In the genomic region with DNA sequence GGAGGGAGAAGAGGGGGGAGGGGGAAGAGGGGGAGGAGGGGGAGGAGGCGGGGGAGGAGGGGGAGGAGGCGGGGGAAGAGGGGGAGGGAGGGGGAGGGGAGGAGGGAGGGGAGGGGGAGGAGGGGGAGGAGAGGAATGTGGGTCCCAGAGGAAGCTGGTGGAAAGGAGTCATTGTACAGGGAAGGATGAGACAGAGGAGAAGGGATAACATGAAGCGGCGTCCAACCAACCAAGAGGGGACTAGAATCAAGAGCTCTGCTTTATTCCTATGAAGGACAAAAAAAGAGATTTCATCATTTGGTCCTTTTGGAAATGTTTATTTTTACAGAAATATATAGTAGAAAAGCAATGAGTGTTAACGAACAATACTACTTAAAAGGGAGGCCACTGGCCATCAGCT, we compare ENCODE assay signal across 22 cellular contexts. TPM values are rescaled to one million over a fixed set of nuclear protein-coding genes. Genes with fewer than 3 reads are reported as not detected.
"Had no signal": no experiment of that assay in that cellular context is flagged by ENCODE, and none has a peak within 500 bp of the region (broad histone marks: within the 10 kb centered on the region; RNA-seq: fewer than 3 reads in every experiment).

No MANE protein-coding gene starts in this region.

- H3K4me3 ChIP-seq: ascending aorta, hepatocyte, lung, spleen, testis, vagina had no signal

- H3K4me2 ChIP-seq: hepatocyte had no signal

- DNase-seq: activated CD4-positive, alpha-beta T cell treated with anti-CD3 and anti-CD28 coated beads for 1 hour; activated CD4-positive, alpha-beta T cell treated with anti-CD3 and anti-CD28 coated beads, Interleukin-2, amount 50 U/mL, for 4 hours; activated effector memory CD4-positive, alpha-beta T cell treated with anti-CD3 and anti-CD28 coated beads, Interleukin-2, amount 50 U/mL, for 16 hours; brain microvascular endothelial cell; caudate nucleus; dermis blood vessel endothelial cell; effector memory CD4-positive, alpha-beta T cell; foreskin keratinocyte; glutamatergic neuron; immature natural killer cell; naive B cell; occipital lobe; spleen; stimulated activated CD4-positive, alpha-beta T cell treated with anti-CD3 and anti-CD28 coated beads, Interleukin-4, amount 100 ng/mL, for 1 hour; stimulated activated naive CD4-positive, alpha-beta T cell; testis; trophoblast cell had no signal

- ATAC-seq: foreskin keratinocyte, left lobe of liver had no signal

- H3K79me2 ChIP-seq: hepatocyte had no signal

- H3K27ac ChIP-seq: ascending aorta, brain microvascular endothelial cell, foreskin keratinocyte, hepatocyte, testis, vagina had no signal

- H3K9me3 ChIP-seq: ascending aorta, spleen, testis, vagina had no signal

- H3K27me3 ChIP-seq: ascending aorta, brain microvascular endothelial cell, foreskin keratinocyte, hepatocyte, spleen, testis, vagina had no signal

- H3K36me3 ChIP-seq: vagina had no signal

- H2AFZ ChIP-seq: hepatocyte had no signal

- H3K4me1 ChIP-seq: ascending aorta, testis, vagina had no signal

RNA-seq across cellular contexts. Expression of a gene that starts 24.5 kb away (rescaled TPM):
- total RNA-seq: ascending aorta had no signal
